Comparison of ENCODE assay signal across 12 cellular contexts in genomic region chr17:79028496-79029326, GRCh38. TPM values are rescaled to one million over a fixed set of nuclear protein-coding genes. Genes with fewer than 3 reads are reported as not detected.
DNase-seq lines count a peak whose midpoint lies in the region; ATAC-seq and TF ChIP-seq lines count a peak whose summit lies in the region.
"Had no signal": no experiment of that assay in that cellular context is flagged by ENCODE, and none has a peak within 500 bp of the region (broad histone marks: within the 10 kb centered on the region; RNA-seq: fewer than 3 reads in every experiment).

No MANE protein-coding gene starts in this region.

- H3K4me3 ChIP-seq in foreskin fibroblast (ENCODE audit: low read depth in 1 of 2, low read length in 2 of 2) (no peak overlapping the region), thoracic aorta (peak overlapping the region; percentile 79)

- peaks cover 30 to 62% of the 10 kb centered on the region in 2 donors for H3K4me1 ChIP-seq in thoracic aorta (ENCODE audit: control insufficient read depth in 1 of 2, low read depth in 2 of 2)

- POLR2A ChIA-PET in RWPE1 (lab: Yijun Ruan, JAX; ENCODE audit: low non-redundant PET), result interaction anchor here (0.6 to 0.7 kb wide), 2 partner anchors 12 to 19 kb away, joined by 5 to 6 read pairs; partner anchors contain the start of gene CANT1

- no peaks in the 10 kb centered on the region for H3K27me3 ChIP-seq in thoracic aorta (replicated peaks; ENCODE audit: insufficient read depth)

- no peaks in the 10 kb centered on the region for H3K36me3 ChIP-seq in thoracic aorta

- ATAC-seq in thoracic aorta (ENCODE audit: insufficient number of reproducible peaks, low FRiP score, low read depth), result no peak

- H3K27ac ChIP-seq in RWPE1 (peak overlapping the region; percentile 83), thoracic aorta (peak overlapping the region; percentile 57 to 84)

- peak; percentile 42 to 66 for DNase-seq in NCI-H524 (lab: John Stamatoyannopoulos, UW)
- no peak for DNase-seq in NCI-H524 treated with DMSO at 0.1 percent for 48 hours (lab: John Stamatoyannopoulos, UW)
- no peak for DNase-seq in RWPE1 (ENCODE audit: low spot score)
- DNase-seq in foreskin fibroblast, result peak in 1 of 2 donors; percentile 54
- DNase-seq in thoracic aorta (ENCODE audit: low spot score), result no peak
- no peak for DNase-seq in NOMO-1 treated with dmso at 0.1 percent for 144 hours (lab: John Stamatoyannopoulos, UW; ENCODE audit: unreplicated experiment)
- DNase-seq in AG08396 (ENCODE audit: low spot score), result no peak
- no peak for DNase-seq in HCEC 1CT
- DNase-seq: C1 segment of cervical spinal cord; NCI-H2029 treated with DMSO at 0.1 percent for 48 hours; stimulated activated CD8-positive, alpha-beta memory T cell treated with anti-CD3 and anti-CD28 coated beads, Interleukin-4, amount 100 ng/mL, for 48 hours; T-helper 1 cell had no signal

- CTCF ChIA-PET in RWPE1 (lab: Yijun Ruan, JAX), result interaction anchor here (0.7 to 1.2 kb wide), 5 partner anchors 14 to 358 kb away, joined by 3 to 6 read pairs (median 3); no protein-coding TSS in a partner anchor

- no peaks in the 10 kb centered on the region for H3K9me3 ChIP-seq in thoracic aorta

- no peak; the same call in 1 of the 2 replicates for TF ChIP-seq CTCF in RWPE1 (conservative IDR thresholded peaks at IDR 0.05; ENCODE audit: low read depth)
- peak; percentile 21 for TF ChIP-seq CTCF in foreskin fibroblast (IDR thresholded peaks at IDR 0.05; ENCODE audit: low read depth, low read length)
- TF ChIP-seq CTCF in thoracic aorta (IDR thresholded peaks at IDR 0.05), result no peak

RNA-seq across cellular contexts. Expression of gene C1QTNF1, which starts 4.7 kb away (rescaled TPM):
- total RNA-seq in thoracic aorta, result 100 to 1,000 TPM; 445 to 518 TPM

RNA-seq across cellular contexts. Expression of gene CANT1, which starts 19.1 kb away (rescaled TPM):
- total RNA-seq in thoracic aorta, result 10 to 100 TPM; 21.4 to 41.0 TPM

RNA-seq across cellular contexts. Expression of gene ENGASE, which starts 45.9 kb away (rescaled TPM):
- 10 to 100 TPM; 50.0 to 75.9 TPM for total RNA-seq in thoracic aorta

RNA-seq across cellular contexts. Expression of gene LGALS3BP, which starts 49.0 kb away (rescaled TPM):
- total RNA-seq in thoracic aorta, result 100 to 1,000 TPM; 205 to 308 TPM

Comparison
In these comparisons a context has a peak if more than half of its experiments do, and no peak if none do; other contexts are left out.
1. DNase-seq: peak in NCI-H524 (2 of 2); none in NCI-H524 treated with DMSO at 0.1 percent for 48 hours (single experiment), RWPE1 (single experiment), thoracic aorta (single experiment), NOMO-1 treated with dmso at 0.1 percent for 144 hours (single experiment), AG08396 (single experiment) and HCEC 1CT (single experiment).